Comparison of ENCODE assay signal across 14 cellular contexts in the genomic region with DNA sequence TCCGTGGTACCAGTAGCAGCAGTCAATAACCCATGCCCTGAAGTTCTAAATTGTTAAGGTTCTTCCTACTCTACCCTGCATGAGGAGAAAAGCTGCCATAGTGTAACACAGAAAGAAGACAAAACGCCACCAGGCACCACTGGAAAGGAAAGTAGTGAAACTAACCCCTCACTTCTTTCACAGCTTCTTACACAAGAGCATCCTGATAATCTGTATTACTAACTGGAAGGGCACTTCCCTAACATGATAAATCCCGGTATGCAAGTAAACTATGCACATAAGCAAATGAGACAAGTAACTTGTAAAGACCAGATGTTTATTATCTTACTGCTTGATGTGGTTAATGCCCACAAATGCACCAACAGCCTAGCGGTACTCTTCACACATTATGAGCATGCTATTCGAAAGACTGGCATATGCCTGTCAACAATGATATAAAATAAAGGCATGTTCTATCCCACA.
DNase-seq lines count a peak whose midpoint lies in the region; ATAC-seq and TF ChIP-seq lines count a peak whose summit lies in the region.
"Had no signal": no experiment of that assay in that cellular context is flagged by ENCODE, and none has a peak within 500 bp of the region (broad histone marks: within the 10 kb centered on the region; RNA-seq: fewer than 3 reads in every experiment).

No MANE protein-coding gene starts in this region.

- H3K4me2 ChIP-seq in mesenchymal stem cell (ENCODE audit: low read length, poor library complexity, severe bottlenecking) (no peak overlapping the region), PC-3 (ENCODE audit: low read length) (no peak overlapping the region)

- ATAC-seq in PC-3 = no peak
- no peak for ATAC-seq in mucosa of descending colon
- ATAC-seq in left ventricle myocardium superior = no peak
- ATAC-seq in GM21825 (IDR thresholded peaks at IDR 0.05; ENCODE audit: unreplicated experiment) = no peak
- ATAC-seq: body of pancreas, Panc1 had no signal

- POLR2A ChIA-PET in PC-3 (lab: Charles Lee; ENCODE audit: unreplicated experiment) = interaction anchor here (0.7 kb wide), 1 partner anchor 168 kb away, joined by 5 read pairs; no protein-coding TSS in a partner anchor

- H3K4ac ChIP-seq in mesenchymal stem cell (ENCODE audit: low read depth in 1 of 2, low read length in 2 of 2) = no peak overlapping the region

- H3K27ac Mint-ChIP-seq in activated naive CD8-positive, alpha-beta T cell = peak overlapping the region; percentile 41

- no peak overlapping the region for H2BK5ac ChIP-seq in mesenchymal stem cell (ENCODE audit: low read depth, low read length, poor library complexity, severe bottlenecking)

- H3K79me2 ChIP-seq in PC-3 (ENCODE audit: low read length) = no peaks in the 10 kb centered on the region

- H3K9me3 ChIP-seq in mesenchymal stem cell (ENCODE audit: control insufficient read depth, low read length) (peaks cover 3% of the 10 kb centered on the region), PC-3 (ENCODE audit: low read length) (no peaks in the 10 kb centered on the region), mucosa of descending colon (no peaks in the 10 kb centered on the region)
- H3K9me3 ChIP-seq: body of pancreas had no signal

- no peaks in the 10 kb centered on the region for H3K9me2 ChIP-seq in PC-3 (replicated peaks; ENCODE audit: low read length)

- H3K36me3 Mint-ChIP-seq in activated naive CD8-positive, alpha-beta T cell = peaks cover 23% of the 10 kb centered on the region

- no peak overlapping the region for H2BK15ac ChIP-seq in mesenchymal stem cell (ENCODE audit: low read depth, poor library complexity, severe bottlenecking)

- peaks cover 28% of the 10 kb centered on the region for H3K79me1 ChIP-seq in mesenchymal stem cell (replicated peaks; ENCODE audit: low read length, poor library complexity, severe bottlenecking)

- H2AK5ac ChIP-seq in mesenchymal stem cell (ENCODE audit: low read length, severe bottlenecking) = no peak overlapping the region

- no peaks in the 10 kb centered on the region for H3K27me3 Mint-ChIP-seq in activated naive CD8-positive, alpha-beta T cell

- CTCF ChIA-PET in PC-3 (lab: Charles Lee) = no interaction called here

- 52% methylated on average over 5 of the region's 5 CpGs for WGBS in mesenchymal stem cell

- H3K18ac ChIP-seq in mesenchymal stem cell (ENCODE audit: low read depth in 1 of 2, low read length in 2 of 2) = no peak overlapping the region

- no peaks in the 10 kb centered on the region for H3K9me3 Mint-ChIP-seq in activated naive CD8-positive, alpha-beta T cell (ENCODE audit: low read depth)

- H3K9ac ChIP-seq in mesenchymal stem cell (ENCODE audit: low read length) (no peak overlapping the region), PC-3 (ENCODE audit: low read length) (no peak overlapping the region)

- no peak for TF ChIP-seq CTCF in AG10803 (conservative IDR thresholded peaks at IDR 0.05; ENCODE audit: low read length)
- no peak for TF ChIP-seq CTCF in PC-3 (conservative IDR thresholded peaks at IDR 0.05; ENCODE audit: low read depth, low read length)
- no peak for TF ChIP-seq CTCF in mucosa of descending colon (IDR thresholded peaks at IDR 0.05)

- peak; percentile 80 for DNase-seq in AG10803 (ENCODE audit: low read depth)
- peak; percentile 90 for DNase-seq in HCEC 1CT
- peak; percentile 85 for DNase-seq in mesenchymal stem cell
- DNase-seq in PC-3 = no peak
- no peak for DNase-seq in mucosa of descending colon
- no peak for DNase-seq in left ventricle myocardium superior
- DNase-seq: body of pancreas; MG63; NCI-H2227 treated with DMSO at 0.1 percent for 48 hours; stimulated activated CD4-positive, alpha-beta T cell treated with anti-CD3 and anti-CD28 coated beads, Interleukin-2, amount 100 ng/mL, for 48 hours; stimulated activated naive CD4-positive, alpha-beta T cell had no signal

- H3K23ac ChIP-seq in mesenchymal stem cell (ENCODE audit: low read length in 2 of 2) = no peak overlapping the region

- H3K36me3 ChIP-seq in mesenchymal stem cell (ENCODE audit: control insufficient read depth in 1 of 2, insufficient read depth in 2 of 2, low read depth in 1 of 2, low read length in 2 of 2) = peaks cover 14 to 89% of the 10 kb centered on the region in 2 experiments
- H3K36me3 ChIP-seq in PC-3 (ENCODE audit: low read depth, low read length) = peaks cover 2% of the 10 kb centered on the region; the same call in 1 of the 2 replicates
- H3K36me3 ChIP-seq in mucosa of descending colon (ENCODE audit: low read depth) = no peaks in the 10 kb centered on the region

- H3K27me3 ChIP-seq in mesenchymal stem cell (ENCODE audit: control insufficient read depth in 1 of 2, insufficient read depth in 1 of 2, low read length in 2 of 2) (no peaks in the 10 kb centered on the region), PC-3 (ENCODE audit: low read length) (no peaks in the 10 kb centered on the region)
- H3K27me3 ChIP-seq: body of pancreas, MG63 had no signal

- H3K4me3 ChIP-seq in AG10803 (ENCODE audit: low read length) (no peak overlapping the region), mesenchymal stem cell (ENCODE audit: insufficient read depth in 1 of 2, low read depth in 1 of 2, low read length in 2 of 2) (no peak overlapping the region), PC-3 (ENCODE audit: low read length) (no peak overlapping the region), mucosa of descending colon (no peak overlapping the region)
- H3K4me3 ChIP-seq: body of pancreas, MG63 had no signal

- H2BK120ac ChIP-seq in mesenchymal stem cell (ENCODE audit: low read depth, low read length) = no peak overlapping the region

- H4K91ac ChIP-seq in mesenchymal stem cell (ENCODE audit: low read length) = no peak overlapping the region

- no peaks in the 10 kb centered on the region for H3F3A ChIP-seq in PC-3 (ENCODE audit: low read length, unreplicated experiment)

- peaks cover 10% of the 10 kb centered on the region for H3K4me1 Mint-ChIP-seq in activated naive CD8-positive, alpha-beta T cell (ENCODE audit: low read depth)

- BruUV-seq in PC-3 (replicated peaks; lab: Mats Ljungman, UMichigan) = no TSS peak

- intact Hi-C loops in PC-3 (cut with micrococcal nuclease) (loop anchor here (10.0 kb wide), 2 partner anchors 243 to 333 kb away; no protein-coding TSS in a partner anchor), mucosa of descending colon (cut with DNase I, micrococcal nuclease) (no loop called here), left ventricle myocardium superior (cut with micrococcal nuclease) (no loop called here)

- no peak overlapping the region for H2AFZ ChIP-seq in mesenchymal stem cell (ENCODE audit: low read depth, low read length)
- H2AFZ ChIP-seq in PC-3 (ENCODE audit: low read length) = no peak overlapping the region

- H2BK12ac ChIP-seq in mesenchymal stem cell (ENCODE audit: low read length in 2 of 2) = no peak overlapping the region

- H4K20me1 ChIP-seq in PC-3 (ENCODE audit: low read length) = no peaks in the 10 kb centered on the region

- no peak overlapping the region for H4K8ac ChIP-seq in mesenchymal stem cell (ENCODE audit: low read length)

- H3K4me1 ChIP-seq in mesenchymal stem cell (ENCODE audit: control insufficient read depth, insufficient read depth, low read depth, low read length) (peaks cover 2% of the 10 kb centered on the region), PC-3 (ENCODE audit: insufficient read depth, low read length) (peaks cover 29% of the 10 kb centered on the region), mucosa of descending colon (ENCODE audit: low read depth) (peaks cover 15% of the 10 kb centered on the region)

- no peak overlapping the region for H3K4me3 Mint-ChIP-seq in activated naive CD8-positive, alpha-beta T cell

- H3K27ac ChIP-seq in mesenchymal stem cell (ENCODE audit: low read length, poor library complexity, severe bottlenecking) = no peak overlapping the region
- no peak overlapping the region for H3K27ac ChIP-seq in PC-3 (ENCODE audit: low read length)
- H3K27ac ChIP-seq: body of pancreas had no signal

- H3K14ac ChIP-seq in mesenchymal stem cell (ENCODE audit: low read length in 2 of 2) = no peak overlapping the region

Comparison
In these comparisons a context has a peak if more than half of its experiments do, and no peak if none do; other contexts are left out.
1. DNase-seq: peak in AG10803 (single experiment), HCEC 1CT (single experiment) and mesenchymal stem cell (single experiment); none in PC-3 (single experiment), mucosa of descending colon (0 of 3) and left ventricle myocardium superior (single experiment).